ENCODE assay signal across 20 cellular contexts in genomic region chr1:52266507-52266906, GRCh38.
DNase-seq lines count a peak whose midpoint lies in the region; ATAC-seq, FAIRE-seq and TF ChIP-seq lines count a peak whose summit lies in the region.
"Had no signal": no experiment of that assay in that cellular context is flagged by ENCODE, and none has a peak within 500 bp of the region (broad histone marks: within the 10 kb centered on the region; RNA-seq: fewer than 3 reads in every experiment).

No MANE protein-coding gene starts in this region.

- TF ChIP-seq CTCF in right lobe of liver (IDR thresholded peaks at IDR 0.05) (no peak), HepG2 (CRISPR knock-in tag; IDR thresholded peaks at IDR 0.05) (no peak), WTC11 (IDR thresholded peaks at IDR 0.05) (no peak), esophagus muscularis mucosa (IDR thresholded peaks at IDR 0.05) (no peak)

- no peaks in the 10 kb centered on the region for H3K36me3 ChIP-seq in right lobe of liver
- peaks cover 8 to 28% of the 10 kb centered on the region in 2 experiments; a peak in 4 of 5 replicates for H3K36me3 ChIP-seq in HepG2 (replicated peaks in 1 of 2; ENCODE audit: control insufficient read depth in 1 of 2, insufficient read depth in 2 of 2, low read length in 2 of 2)
- H3K36me3 ChIP-seq in esophagus muscularis mucosa, result peaks cover 10 to 29% (median 14%) of the 10 kb centered on the region in 4 donors

- no peak overlapping the region for H3K9ac ChIP-seq in HepG2 (ENCODE audit: insufficient read depth, low read depth, low read length)
- H3K9ac ChIP-seq: BLaER1 had no signal

- TF ChIP-seq EP300 in HepG2 (IDR thresholded peaks at IDR 0.05; ENCODE audit: low read depth in 2 of 2, low read length in 2 of 2), result no peak
- TF ChIP-seq EP300 in HepG2 (CRISPR knock-in tag; IDR thresholded peaks at IDR 0.05; ENCODE audit: borderline replicate concordance), result no peak
- no peak for TF ChIP-seq EP300 in esophagus muscularis mucosa (IDR thresholded peaks at IDR 0.05)

- BruUV-seq in HepG2 (replicated peaks; lab: Mats Ljungman, UMichigan), result no TSS peak

- CTCF ChIA-PET in HepG2 (lab: Yijun Ruan, JAX; ENCODE audit: low intra/inter-chr PET ratio, low total read pairs) (no interaction called here), WTC11 (lab: Charles Lee) (no interaction called here)

- no peaks in the 10 kb centered on the region for H3K9me3 Mint-ChIP-seq in WTC11
- H3K9me3 Mint-ChIP-seq: CD8-positive, alpha-beta T cell; H9 had no signal

- ATAC-seq in right lobe of liver (peak; percentile 29 to 66 (median 43)), HepG2 (no peak), WTC11 (peak; percentile 33; the same call in 1 of the 2 replicates)
- no peak for ATAC-seq in activated CD4-positive, CD25-positive, alpha-beta regulatory T cell treated with anti-CD3 and anti-CD28 coated beads, Interleukin-2, amount 50 U/mL, for 24 hours
- ATAC-seq: CD8-positive, alpha-beta T cell had no signal

- no peak overlapping the region for H3K4me2 ChIP-seq in HepG2 (ENCODE audit: low read depth, low read length)
- H3K4me2 ChIP-seq: BLaER1 had no signal

- TF ChIP-seq POLR2A in right lobe of liver (IDR thresholded peaks at IDR 0.05), result no peak
- TF ChIP-seq POLR2A in HepG2 (IDR thresholded peaks at IDR 0.05; ENCODE audit: insufficient read depth in 1 of 2, low read depth in 2 of 2, low read length in 2 of 2), result no peak
- no peak for TF ChIP-seq POLR2A in esophagus muscularis mucosa (IDR thresholded peaks at IDR 0.05; ENCODE audit: low read depth)

- no peaks in the 10 kb centered on the region for H3K79me2 ChIP-seq in HepG2 (ENCODE audit: insufficient read depth, low read length)

- intact Hi-C loops in right lobe of liver (cut with DNase I) (no loop called here), HepG2 (cut with micrococcal nuclease; ENCODE audit: unreplicated experiment) (no loop called here), esophagus muscularis mucosa (cut with DNase I) (no loop called here)

- H3K27ac ChIP-seq in right lobe of liver (no peak overlapping the region), HepG2 (ENCODE audit: extremely low read length, insufficient read depth, low read length) (no peak overlapping the region), esophagus muscularis mucosa (replicated peaks in 1 of 4) (no peak overlapping the region)
- H3K27ac ChIP-seq: 22Rv1, BLaER1, C4-2B had no signal

- no peak for DNase-seq in right lobe of liver
- no peak for DNase-seq in HepG2 (ENCODE audit: low spot score)
- no peak for DNase-seq in WTC11 (ENCODE audit: low spot score)
- DNase-seq in iPS-NIHi7 (ENCODE audit: extremely low spot score), result peak; percentile 11
- no peak for DNase-seq in NCI-H1092 (lab: John Stamatoyannopoulos, UW)
- DNase-seq in esophagus muscularis mucosa (ENCODE audit: extremely low spot score), result no peak
- DNase-seq in NCI-H1930 (lab: John Stamatoyannopoulos, UW), result no peak
- DNase-seq: Caco-2; CD4-positive, CD25-positive, alpha-beta regulatory T cell; CD8-positive, alpha-beta T cell; DMS153; DND-41; H9 had no signal

- H3K9me3 ChIP-seq in right lobe of liver (no peaks in the 10 kb centered on the region), HepG2 (ENCODE audit: low read length) (no peaks in the 10 kb centered on the region), esophagus muscularis mucosa (no peaks in the 10 kb centered on the region)
- H3K9me3 ChIP-seq: BLaER1, Caco-2 had no signal

- FAIRE-seq in HepG2 (lab: Jason Lieb, UNC), result no peak
- FAIRE-seq: GM12892, H1 had no signal

- no peak overlapping the region for H3K27ac Mint-ChIP-seq in WTC11
- H3K27ac Mint-ChIP-seq: B cell; CD4-positive, CD25-positive, alpha-beta regulatory T cell; CD8-positive, alpha-beta T cell; H9 had no signal

- H3K4me3 Mint-ChIP-seq in WTC11, result no peak overlapping the region
- H3K4me3 Mint-ChIP-seq: B cell; CD4-positive, CD25-positive, alpha-beta regulatory T cell; CD8-positive, alpha-beta T cell; H9 had no signal

- no peak overlapping the region for H3K4me3 ChIP-seq in right lobe of liver
- no peak overlapping the region for H3K4me3 ChIP-seq in HepG2 (replicated peaks in 1 of 3; ENCODE audit: insufficient read depth in 1 of 3, low read depth in 2 of 3, low read length in 3 of 3)
- no peak overlapping the region for H3K4me3 ChIP-seq in esophagus muscularis mucosa
- H3K4me3 ChIP-seq: BLaER1 had no signal

- WGBS in right lobe of liver (ENCODE audit: insufficient coverage, low coverage, low lambda C conversion rate, missing lambda C conversion rate), result 79% methylated on average over 1 of the region's 1 CpG
- WGBS in HepG2 (ENCODE audit: low lambda C conversion rate), result 85% methylated on average over 1 of the region's 1 CpG
- WGBS in esophagus muscularis mucosa, result 95% methylated on average over 1 of the region's 1 CpG

- H4K20me1 ChIP-seq in HepG2 (ENCODE audit: insufficient read depth, low read length), result no peaks in the 10 kb centered on the region
- H4K20me1 ChIP-seq: BLaER1 had no signal

- H3K36me3 Mint-ChIP-seq in WTC11, result peaks cover 9% of the 10 kb centered on the region

- in situ Hi-C loops in HepG2 (cut with HindIII; ENCODE audit: extremely low pct_ligation_motif_present, low pct_unique_long_range_greater_than_20kb), result no loop called here

- H3K27me3 ChIP-seq in right lobe of liver (no peaks in the 10 kb centered on the region), HepG2 (ENCODE audit: control insufficient read depth in 1 of 2, insufficient read depth in 2 of 2, low read length in 2 of 2) (no peaks in the 10 kb centered on the region), esophagus muscularis mucosa (no peaks in the 10 kb centered on the region)
- H3K27me3 ChIP-seq: BLaER1 had no signal

- H3K4me1 ChIP-seq in right lobe of liver (peaks cover 0 to 14% (median 0%) of the 10 kb centered on the region in 4 donors), HepG2 (ENCODE audit: insufficient read depth, low read length) (peaks cover 22% of the 10 kb centered on the region), esophagus muscularis mucosa (peaks cover 0 to 14% (median 10%) of the 10 kb centered on the region in 4 donors)
- H3K4me1 ChIP-seq: BLaER1, Caco-2 had no signal

- POLR2A ChIA-PET in HepG2 (lab: Yijun Ruan, JAX) (no interaction called here), WTC11 (lab: Charles Lee) (no interaction called here)

- H2AFZ ChIP-seq in HepG2 (ENCODE audit: low read length), result no peak overlapping the region

- H3K4me1 Mint-ChIP-seq in WTC11, result peaks cover 16% of the 10 kb centered on the region
- H3K4me1 Mint-ChIP-seq: B cell had no signal

- TF ChIP-seq RAD21 in HepG2 (CRISPR knock-in tag; IDR thresholded peaks at IDR 0.05), result no peak

- no peaks in the 10 kb centered on the region for H3K27me3 Mint-ChIP-seq in WTC11 (ENCODE audit: low read depth)

TF ChIP-seq in HepG2, 621 proteins besides CTCF, POLR2A, EP300 and RAD21 (continues in another document):
- TF ChIP-seq ZNF878 (CRISPR knock-in tag; IDR thresholded peaks at IDR 0.05), result no peak
- TF ChIP-seq TMF1 (CRISPR knock-in tag; IDR thresholded peaks at IDR 0.05; ENCODE audit: low read depth), result no peak
- no peak for TF ChIP-seq SSRP1 (CRISPR knock-in tag; IDR thresholded peaks at IDR 0.05)

TF ChIP-seq in WTC11, 78 proteins besides CTCF, POLR2A, EP300 and RAD21:
- no peak for TF ChIP-seq PREB (CRISPR knock-in tag; IDR thresholded peaks at IDR 0.05; ENCODE audit: borderline replicate concordance)
- no peak for TF ChIP-seq KAT7 (CRISPR knock-in tag; IDR thresholded peaks at IDR 0.05; ENCODE audit: borderline replicate concordance)
- TF ChIP-seq E2F1 (CRISPR knock-in tag; IDR thresholded peaks at IDR 0.05), result no peak
- TF ChIP-seq ZNF263 (CRISPR knock-in tag; IDR thresholded peaks at IDR 0.05; ENCODE audit: low read depth), result no peak

Comparison
In these comparisons a context has a peak if more than half of its experiments do, and no peak if none do; other contexts are left out.
1. ATAC-seq: peak in right lobe of liver (4 of 4) and WTC11 (single experiment); none in HepG2 (single experiment) and activated CD4-positive, CD25-positive, alpha-beta regulatory T cell treated with anti-CD3 and anti-CD28 coated beads, Interleukin-2, amount 50 U/mL, for 24 hours (0 of 2).